ENCODE assay signal across 1 cellular context in the genomic region with DNA sequence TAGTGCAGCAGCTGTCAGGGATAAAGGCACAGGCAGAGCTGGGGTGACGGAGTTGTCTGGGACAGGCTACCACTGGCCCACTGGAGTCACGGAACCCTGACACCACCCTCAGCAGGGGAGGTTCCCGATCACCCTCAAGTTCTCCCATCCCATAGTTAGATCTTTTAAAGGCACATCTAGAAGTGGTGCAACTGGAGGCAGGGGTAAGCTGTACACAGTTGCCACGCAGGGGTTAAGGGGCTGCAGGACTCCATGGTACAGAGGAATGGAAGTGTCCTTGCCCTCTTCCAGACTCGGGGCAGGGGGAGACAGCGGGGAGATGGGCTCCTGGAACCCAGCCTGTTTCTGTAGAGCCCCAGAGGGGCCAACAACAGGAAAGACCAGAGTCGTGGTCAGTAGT.
A peak's percentile ranks its signal among the peaks of the same experiment; 100 is the strongest.
TF ChIP-seq lines count a peak whose summit lies in the region.

No MANE protein-coding gene starts in this region.

TF ChIP-seq in HepG2, 621 proteins besides CTCF, POLR2A, EP300 and RAD21:
- 0 out of 2 replicates have a peak, but pooled peaks have one; percentile 33 for TF ChIP-seq POLR2G (IDR thresholded peaks at IDR 0.05; ENCODE audit: low read depth, low read length)
- TF ChIP-seq AGO2 (optimal IDR thresholded peaks at IDR 0.05; ENCODE audit: low read depth, low read length) = peak; percentile 22
- TF ChIP-seq, protein P1, sequence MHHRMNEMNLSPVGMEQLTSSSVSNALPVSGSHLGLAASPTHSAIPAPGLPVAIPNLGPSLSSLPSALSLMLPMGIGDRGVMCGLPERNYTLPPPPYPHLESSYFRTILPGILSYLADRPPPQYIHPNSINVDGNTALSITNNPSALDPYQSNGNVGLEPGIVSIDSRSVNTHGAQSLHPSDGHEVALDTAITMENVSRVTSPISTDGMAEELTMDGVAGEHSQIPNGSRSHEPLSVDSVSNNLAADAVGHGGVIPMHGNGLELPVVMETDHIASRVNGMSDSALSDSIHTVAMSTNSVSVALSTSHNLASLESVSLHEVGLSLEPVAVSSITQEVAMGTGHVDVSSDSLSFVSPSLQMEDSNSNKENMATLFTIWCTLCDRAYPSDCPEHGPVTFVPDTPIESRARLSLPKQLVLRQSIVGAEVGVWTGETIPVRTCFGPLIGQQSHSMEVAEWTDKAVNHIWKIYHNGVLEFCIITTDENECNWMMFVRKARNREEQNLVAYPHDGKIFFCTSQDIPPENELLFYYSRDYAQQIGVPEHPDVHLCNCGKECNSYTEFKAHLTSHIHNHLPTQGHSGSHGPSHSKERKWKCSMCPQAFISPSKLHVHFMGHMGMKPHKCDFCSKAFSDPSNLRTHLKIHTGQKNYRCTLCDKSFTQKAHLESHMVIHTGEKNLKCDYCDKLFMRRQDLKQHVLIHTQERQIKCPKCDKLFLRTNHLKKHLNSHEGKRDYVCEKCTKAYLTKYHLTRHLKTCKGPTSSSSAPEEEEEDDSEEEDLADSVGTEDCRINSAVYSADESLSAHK (CRISPR knock-in tag; IDR thresholded peaks at IDR 0.05; ENCODE audit: borderline replicate concordance) = no peak
